ENCODE assay signal across 12 cellular contexts in genomic region chr2:206727287-206727686, GRCh38. TPM values are rescaled to one million over a fixed set of nuclear protein-coding genes. Genes with fewer than 3 reads are reported as not detected.
"Had no signal": no experiment of that assay in that cellular context is flagged by ENCODE, and none has a peak within 500 bp of the region (broad histone marks: within the 10 kb centered on the region; RNA-seq: fewer than 3 reads in every experiment).

No MANE protein-coding gene starts in this region.

- H3K4me3 ChIP-seq: GM23248, GM23338, HAP-1 had no signal

- H3K9me3 Mint-ChIP-seq: HFFc6 had no signal

- FAIRE-seq: H1, H54 had no signal

- H3K4me3 Mint-ChIP-seq: GM23338, H9, HFFc6 had no signal

- H3K9me3 ChIP-seq: HAP-1 had no signal

- ATAC-seq: GM23338, HCT116 had no signal

- H3K4me2 ChIP-seq: GM23338 had no signal

- H3K27ac Mint-ChIP-seq: GM23338, H9, HFFc6 had no signal

- H3K4me1 ChIP-seq: HAP-1 had no signal

- H3K9ac ChIP-seq: GM23248 had no signal

- H3K27ac ChIP-seq: GM23248 had no signal

- DNase-seq: GM23248, GOT3, H7, H9, HCEC 1CT, HFFc6 had no signal

- H3K36me3 ChIP-seq: HAP-1 had no signal

- H2AFZ ChIP-seq: GM23248, GM23338 had no signal

RNA-seq across cellular contexts. Expression of gene DYTN, which starts 9.1 kb away (rescaled TPM):
- total RNA-seq: GM23248, GM23338, H1, H4, H7, H9, HFFc6 had no signal
- polyA plus RNA-seq: GM23248, GM23338, H1 had no signal
